Comparison of ENCODE assay signal across 9 cellular contexts in genomic region chr1:17539202-17539525, GRCh38. TPM values are rescaled to one million over a fixed set of nuclear protein-coding genes. Genes with fewer than 3 reads are reported as not detected.
DNase-seq lines count a peak whose midpoint lies in the region; ATAC-seq and TF ChIP-seq lines count a peak whose summit lies in the region.
"Had no signal": no experiment of that assay in that cellular context is flagged by ENCODE, and none has a peak within 500 bp of the region (broad histone marks: within the 10 kb centered on the region; RNA-seq: fewer than 3 reads in every experiment).

No MANE protein-coding gene starts in this region.

- peak overlapping the region; percentile 68 for H3K4me2 ChIP-seq in HCT116 (ENCODE audit: low read length)

- H3K27me3 ChIP-seq in HCT116 (ENCODE audit: insufficient read depth, low read length): no peaks in the 10 kb centered on the region

- peaks cover 9% of the 10 kb centered on the region for H3K4me1 Mint-ChIP-seq in stimulated activated effector memory CD8-positive, alpha-beta T cell treated with anti-CD3 and anti-CD28 coated beads, Interleukin-12 subunit alpha, Interleukin-12 subunit beta, amount 100 ng/mL, for 72 hours

- peaks cover 26% of the 10 kb centered on the region for H3K79me2 ChIP-seq in HCT116 (ENCODE audit: insufficient read depth, low read length)

- H3K4me3 Mint-ChIP-seq in stimulated activated effector memory CD8-positive, alpha-beta T cell treated with anti-CD3 and anti-CD28 coated beads, Interleukin-12 subunit alpha, Interleukin-12 subunit beta, amount 100 ng/mL, for 72 hours: peak overlapping the region; percentile 55
- H3K4me3 Mint-ChIP-seq: activated CD4-positive, alpha-beta memory T cell treated with anti-CD3 and anti-CD28 coated beads for 36 hours had no signal

- peak; percentile 1; the same call in 1 of the 2 replicates for ATAC-seq in HCT116
- ATAC-seq in stimulated activated effector memory CD8-positive, alpha-beta T cell treated with anti-CD3 and anti-CD28 coated beads, Interleukin-12 subunit alpha, Interleukin-12 subunit beta, amount 100 ng/mL, for 72 hours: no peak

- no peak for TF ChIP-seq RAD21 in HCT116 (IDR thresholded peaks at IDR 0.05; ENCODE audit: low read depth)

- H3K36me3 Mint-ChIP-seq in stimulated activated effector memory CD8-positive, alpha-beta T cell treated with anti-CD3 and anti-CD28 coated beads, Interleukin-12 subunit alpha, Interleukin-12 subunit beta, amount 100 ng/mL, for 72 hours: peaks cover 5% of the 10 kb centered on the region
- H3K36me3 Mint-ChIP-seq: activated CD4-positive, alpha-beta memory T cell treated with anti-CD3 and anti-CD28 coated beads for 36 hours had no signal

- no peaks in the 10 kb centered on the region for H3K36me3 ChIP-seq in HCT116 (ENCODE audit: control insufficient read depth in 1 of 2, insufficient read depth in 2 of 2, low read length in 2 of 2)

- RAD21 ChIA-PET in HCT116 (lab: Charles Lee; ENCODE audit: low non-redundant PET in 1 of 2, low total read pairs in 2 of 2, uncharacterized antibody in 2 of 2, unreplicated experiment in 2 of 2): interaction anchor here in 1 of 2 experiments (0.6 kb wide), 1 partner anchor 71 kb away, joined by 3 read pairs; no protein-coding TSS in a partner anchor

- peaks cover 8 to 41% of the 10 kb centered on the region in 2 experiments; a peak in 3 of 4 replicates for H3K4me1 ChIP-seq in HCT116 (ENCODE audit: control insufficient read depth in 1 of 2, insufficient read depth in 2 of 2, low read length in 2 of 2)

- DNase-seq in HCT116 (ENCODE audit: low read depth, low spot score) (no peak), astrocyte of the spinal cord (ENCODE audit: low read depth, low spot score) (no peak), iPS-NIHi11 (ENCODE audit: low spot score) (peak; percentile 25), GM10266 (ENCODE audit: extremely low spot score) (no peak), superior temporal gyrus (ENCODE audit: extremely low spot score) (no peak), COR-L47 (lab: John Stamatoyannopoulos, UW) (no peak), globus pallidus (ENCODE audit: low spot score) (no peak)
- no peak for DNase-seq in stimulated activated effector memory CD8-positive, alpha-beta T cell treated with anti-CD3 and anti-CD28 coated beads, Interleukin-12 subunit alpha, Interleukin-12 subunit beta, amount 100 ng/mL, for 72 hours (ENCODE audit: low spot score in 2 of 2)
- DNase-seq: activated CD4-positive, alpha-beta memory T cell treated with anti-CD3 and anti-CD28 coated beads for 36 hours had no signal

- in situ Hi-C loops in astrocyte of the spinal cord (cut with HindIII; ENCODE audit: low sequenced_read_pairs): no loop called here

- BruUV-seq in HCT116 (replicated peaks; lab: Mats Ljungman, UMichigan): no TSS peak

- H3K4me3 ChIP-seq in HCT116 (replicated peaks in 1 of 2; ENCODE audit: low read depth in 1 of 2, low read length in 2 of 2): peak overlapping the region; percentile 37 to 54
- H3K4me3 ChIP-seq in astrocyte of the spinal cord (ENCODE audit: low read depth, low read length): peak overlapping the region; percentile 13

- H3K27ac Mint-ChIP-seq in stimulated activated effector memory CD8-positive, alpha-beta T cell treated with anti-CD3 and anti-CD28 coated beads, Interleukin-12 subunit alpha, Interleukin-12 subunit beta, amount 100 ng/mL, for 72 hours: no peak overlapping the region
- H3K27ac Mint-ChIP-seq: activated CD4-positive, alpha-beta memory T cell treated with anti-CD3 and anti-CD28 coated beads for 36 hours had no signal

- intact Hi-C loops in HCT116 (cut with micrococcal nuclease): no loop called here

- H4K20me1 ChIP-seq in HCT116 (ENCODE audit: insufficient read depth): no peaks in the 10 kb centered on the region

- no peak for TF ChIP-seq CTCF in HCT116 (IDR thresholded peaks at IDR 0.05 in 2 of 3, conservative IDR thresholded peaks at IDR 0.05 in 1 of 3; ENCODE audit: borderline replicate concordance in 1 of 3, insufficient read depth in 1 of 3, low read depth in 2 of 3, low read length in 2 of 3)
- no peak for TF ChIP-seq CTCF in astrocyte of the spinal cord (IDR thresholded peaks at IDR 0.05; ENCODE audit: low read depth, low read length)
- TF ChIP-seq CTCF in GM10266 (IDR thresholded peaks at IDR 0.05; ENCODE audit: control insufficient read depth, insufficient read depth, low read depth, missing control alignments): no peak

- POLR2A ChIA-PET in HCT116 (lab: Charles Lee): interaction anchor here (1.1 kb wide), 1 partner anchor 17 kb away, joined by 3 read pairs; no protein-coding TSS in a partner anchor

- H2AFZ ChIP-seq in HCT116 (ENCODE audit: low read depth, low read length, poor library complexity, severe bottlenecking): no peak overlapping the region

- H3K9me3 ChIP-seq in HCT116 (ENCODE audit: control insufficient read depth in 1 of 2, insufficient read depth in 1 of 2, low read depth in 1 of 2, low read length in 2 of 2): no peaks in the 10 kb centered on the region

- H3K9me2 ChIP-seq in HCT116 (ENCODE audit: insufficient read depth): no peaks in the 10 kb centered on the region

- TF ChIP-seq POLR2A in HCT116 (IDR thresholded peaks at IDR 0.05; ENCODE audit: borderline replicate concordance, extremely low read depth, insufficient read depth, insufficient read length): no peak

- CTCF ChIA-PET in HCT116 (lab: Charles Lee): interaction anchor here (1.1 kb wide), 1 partner anchor 36 kb away, joined by 3 read pairs; no protein-coding TSS in a partner anchor

- H3K9ac ChIP-seq in HCT116 (ENCODE audit: low read length): peak overlapping the region; percentile 42

- peak overlapping the region; percentile 84; the same call in 1 of the 2 replicates for H3K27ac ChIP-seq in HCT116 (ENCODE audit: low read depth, low read length)

- no peaks in the 10 kb centered on the region for H3K9me3 Mint-ChIP-seq in stimulated activated effector memory CD8-positive, alpha-beta T cell treated with anti-CD3 and anti-CD28 coated beads, Interleukin-12 subunit alpha, Interleukin-12 subunit beta, amount 100 ng/mL, for 72 hours
- H3K9me3 Mint-ChIP-seq: activated CD4-positive, alpha-beta memory T cell treated with anti-CD3 and anti-CD28 coated beads for 36 hours had no signal

TF ChIP-seq in HCT116, 20 proteins besides CTCF, POLR2A, EP300 and RAD21:
- TF ChIP-seq ZNF274 (IDR thresholded peaks at IDR 0.05; ENCODE audit: low read depth, low read length) (no peak), TCF7L2 (IDR thresholded peaks at IDR 0.05; ENCODE audit: borderline replicate concordance, extremely low read depth, insufficient read depth, insufficient read length) (no peak), EZH2 (IDR thresholded peaks at IDR 0.05) (no peak), POLR2AphosphoS5 (IDR thresholded peaks at IDR 0.05; ENCODE audit: low read depth, low read length) (no peak), ZBTB33 (IDR thresholded peaks at IDR 0.05; ENCODE audit: extremely low read depth, insufficient replicate concordance, low read length) (no peak), CEBPB (IDR thresholded peaks at IDR 0.05; ENCODE audit: low read depth) (no peak), EGR1 (IDR thresholded peaks at IDR 0.05; ENCODE audit: low read depth) (no peak)
- TF ChIP-seq, protein P1, sequence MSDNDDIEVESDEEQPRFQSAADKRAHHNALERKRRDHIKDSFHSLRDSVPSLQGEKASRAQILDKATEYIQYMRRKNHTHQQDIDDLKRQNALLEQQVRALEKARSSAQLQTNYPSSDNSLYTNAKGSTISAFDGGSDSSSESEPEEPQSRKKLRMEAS (IDR thresholded peaks at IDR 0.05): no peak
- TF ChIP-seq, protein P2, sequence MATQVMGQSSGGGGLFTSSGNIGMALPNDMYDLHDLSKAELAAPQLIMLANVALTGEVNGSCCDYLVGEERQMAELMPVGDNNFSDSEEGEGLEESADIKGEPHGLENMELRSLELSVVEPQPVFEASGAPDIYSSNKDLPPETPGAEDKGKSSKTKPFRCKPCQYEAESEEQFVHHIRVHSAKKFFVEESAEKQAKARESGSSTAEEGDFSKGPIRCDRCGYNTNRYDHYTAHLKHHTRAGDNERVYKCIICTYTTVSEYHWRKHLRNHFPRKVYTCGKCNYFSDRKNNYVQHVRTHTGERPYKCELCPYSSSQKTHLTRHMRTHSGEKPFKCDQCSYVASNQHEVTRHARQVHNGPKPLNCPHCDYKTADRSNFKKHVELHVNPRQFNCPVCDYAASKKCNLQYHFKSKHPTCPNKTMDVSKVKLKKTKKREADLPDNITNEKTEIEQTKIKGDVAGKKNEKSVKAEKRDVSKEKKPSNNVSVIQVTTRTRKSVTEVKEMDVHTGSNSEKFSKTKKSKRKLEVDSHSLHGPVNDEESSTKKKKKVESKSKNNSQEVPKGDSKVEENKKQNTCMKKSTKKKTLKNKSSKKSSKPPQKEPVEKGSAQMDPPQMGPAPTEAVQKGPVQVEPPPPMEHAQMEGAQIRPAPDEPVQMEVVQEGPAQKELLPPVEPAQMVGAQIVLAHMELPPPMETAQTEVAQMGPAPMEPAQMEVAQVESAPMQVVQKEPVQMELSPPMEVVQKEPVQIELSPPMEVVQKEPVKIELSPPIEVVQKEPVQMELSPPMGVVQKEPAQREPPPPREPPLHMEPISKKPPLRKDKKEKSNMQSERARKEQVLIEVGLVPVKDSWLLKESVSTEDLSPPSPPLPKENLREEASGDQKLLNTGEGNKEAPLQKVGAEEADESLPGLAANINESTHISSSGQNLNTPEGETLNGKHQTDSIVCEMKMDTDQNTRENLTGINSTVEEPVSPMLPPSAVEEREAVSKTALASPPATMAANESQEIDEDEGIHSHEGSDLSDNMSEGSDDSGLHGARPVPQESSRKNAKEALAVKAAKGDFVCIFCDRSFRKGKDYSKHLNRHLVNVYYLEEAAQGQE (IDR thresholded peaks at IDR 0.05; ENCODE audit: low read depth): no peak
TF ChIP-seq in HCT116: peak in this region for 0.

RNA-seq across cellular contexts. Expression of gene ARHGEF10L, which starts 0.3 kb away (rescaled TPM):
- total RNA-seq in HCT116 (2021; ENCODE audit: unreplicated experiment): 14.7 TPM
- polyA plus RNA-seq in HCT116 (2012): 16.1 and 20.4 TPM in 2 replicates
- total RNA-seq: activated CD4-positive, alpha-beta memory T cell treated with anti-CD3 and anti-CD28 coated beads for 36 hours had no signal
